In the genomic region with DNA sequence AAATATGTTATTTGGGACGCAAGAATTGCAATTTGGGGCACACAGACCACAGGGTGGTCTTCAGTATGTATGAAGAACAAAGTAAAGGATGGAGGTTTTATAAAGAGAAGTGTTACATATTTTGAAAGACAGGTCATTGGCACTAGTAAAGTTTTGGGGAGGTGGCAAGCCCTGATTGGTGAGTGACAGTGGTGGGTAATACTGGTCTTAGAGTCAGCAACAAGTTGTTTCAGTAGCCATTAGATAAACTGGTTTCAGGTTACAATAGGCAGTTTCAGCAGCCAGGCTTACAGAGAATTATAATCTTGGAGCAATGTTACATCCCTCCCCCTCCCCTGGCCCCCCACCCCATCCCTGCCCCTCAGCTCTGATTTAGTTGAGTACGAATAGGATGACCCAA, we compare ENCODE assay signal across 12 cellular contexts. TPM values are rescaled to one million over a fixed set of nuclear protein-coding genes. Genes with fewer than 3 reads are reported as not detected.
DNase-seq lines count a peak whose midpoint lies in the region; ATAC-seq, FAIRE-seq and TF ChIP-seq lines count a peak whose summit lies in the region.
"Had no signal": no experiment of that assay in that cellular context is flagged by ENCODE, and none has a peak within 500 bp of the region (broad histone marks: within the 10 kb centered on the region; RNA-seq: fewer than 3 reads in every experiment).

No MANE protein-coding gene starts in this region.

- H3F3A ChIP-seq in PC-9 (ENCODE audit: insufficient read depth, low read depth), result peaks cover 61% of the 10 kb centered on the region

- H3K4me3 Mint-ChIP-seq in T-cell, result peak overlapping the region in 1 of 3 donors; percentile 37
- H3K4me3 Mint-ChIP-seq: activated CD8-positive, alpha-beta T cell treated with anti-CD3 and anti-CD28 coated beads for 36 hours had no signal

- H2AFZ ChIP-seq in HCT116 (ENCODE audit: low read depth, low read length, poor library complexity, severe bottlenecking) (no peak overlapping the region), PC-9 (no peak overlapping the region)

- H3K4me1 ChIP-seq in HCT116 (ENCODE audit: control insufficient read depth in 1 of 2, insufficient read depth in 2 of 2, low read length in 2 of 2), result peaks cover 14 to 29% of the 10 kb centered on the region in 2 experiments
- peaks cover 52% of the 10 kb centered on the region for H3K4me1 ChIP-seq in PC-9 (replicated peaks; ENCODE audit: insufficient read depth)
- peaks cover 41 to 69% (median 56%) of the 10 kb centered on the region in 3 donors for H3K4me1 ChIP-seq in pancreas
- H3K4me1 ChIP-seq in upper lobe of right lung, result peaks cover 88% of the 10 kb centered on the region

- H3K9me3 ChIP-seq in HCT116 (ENCODE audit: control insufficient read depth in 1 of 2, insufficient read depth in 1 of 2, low read depth in 1 of 2, low read length in 2 of 2) (no peaks in the 10 kb centered on the region), PC-9 (ENCODE audit: insufficient read depth, low read depth) (no peaks in the 10 kb centered on the region), pancreas (no peaks in the 10 kb centered on the region), upper lobe of right lung (no peaks in the 10 kb centered on the region)

- no peaks in the 10 kb centered on the region for H3K9me2 ChIP-seq in HCT116 (ENCODE audit: insufficient read depth)
- no peaks in the 10 kb centered on the region for H3K9me2 ChIP-seq in PC-9 (ENCODE audit: insufficient read depth)

- H3K27ac ChIP-seq in HCT116 (ENCODE audit: low read depth, low read length) (no peak overlapping the region), PC-9 (peak overlapping the region; percentile 63), pancreas (peak overlapping the region in 1 of 4 donors; percentile 36), upper lobe of right lung (no peak overlapping the region)

- peaks cover 10% of the 10 kb centered on the region for H3K36me3 Mint-ChIP-seq in T-cell

- TF ChIP-seq POLR2A in HCT116 (IDR thresholded peaks at IDR 0.05; ENCODE audit: borderline replicate concordance, extremely low read depth, insufficient read depth, insufficient read length), result no peak

- H3K4me2 ChIP-seq in HCT116 (ENCODE audit: low read length) (peak overlapping the region; percentile 41), PC-9 (peak overlapping the region; percentile 27; the same call in 1 of the 2 replicates)

- no peak overlapping the region for H3K9ac ChIP-seq in HCT116 (ENCODE audit: low read length)

- no peak for FAIRE-seq in pancreas (lab: Jason Lieb, UNC)
- no peak for FAIRE-seq in RCC 7860 (lab: Jason Lieb, UNC)
- FAIRE-seq: GM18507 had no signal

- no peaks in the 10 kb centered on the region for H3K9me3 Mint-ChIP-seq in T-cell
- H3K9me3 Mint-ChIP-seq: activated CD8-positive, alpha-beta T cell treated with anti-CD3 and anti-CD28 coated beads for 36 hours had no signal

- POLR2A ChIA-PET in HCT116 (lab: Charles Lee), result no interaction called here
- POLR2A ChIA-PET in PC-9 (lab: Charles Lee; ENCODE audit: unreplicated experiment), result no interaction called here
- POLR2A ChIA-PET in T-cell (lab: Charles Lee), result interaction anchor here in 1 of 2 donors (0.7 kb wide), 1 partner anchor 24 kb away, joined by 4 read pairs; no protein-coding TSS in a partner anchor

- intact Hi-C loops in HCT116 (cut with micrococcal nuclease), result no loop called here
- intact Hi-C loops in PC-9 (cut with micrococcal nuclease; ENCODE audit: unreplicated experiment), result no loop called here
- intact Hi-C loops in pancreas (cut with DNase I), result no loop called here
- intact Hi-C loops in upper lobe of right lung (cut with DNase I), result no loop called here

- no peak for ATAC-seq in HCT116
- ATAC-seq in pancreas, result peak; percentile 40 to 54 (median 47)
- no peak for ATAC-seq in upper lobe of right lung
- no peak for ATAC-seq in T-cell (replicated peaks in 1 of 4)
- ATAC-seq: activated CD8-positive, alpha-beta T cell treated with anti-CD3 and anti-CD28 coated beads for 36 hours; stimulated activated naive CD8-positive, alpha-beta T cell treated with anti-CD3 and anti-CD28 coated beads, Interleukin-15, Interleukin-2, amounts not matched to agents 100 U/mL and 50 U/mL, for 24 hours had no signal

- H4K20me1 ChIP-seq in HCT116 (ENCODE audit: insufficient read depth), result peaks cover 17% of the 10 kb centered on the region; the same call in 1 of the 2 replicates
- peaks cover 72% of the 10 kb centered on the region for H4K20me1 ChIP-seq in PC-9 (ENCODE audit: insufficient read depth)

- H3K27me3 Mint-ChIP-seq in T-cell, result no peaks in the 10 kb centered on the region
- H3K27me3 Mint-ChIP-seq: activated CD8-positive, alpha-beta T cell treated with anti-CD3 and anti-CD28 coated beads for 36 hours had no signal

- H3K4me3 ChIP-seq in HCT116 (replicated peaks in 1 of 2; ENCODE audit: low read depth in 1 of 2, low read length in 2 of 2) (no peak overlapping the region), PC-9 (no peak overlapping the region), fibroblast of mammary gland (ENCODE audit: control insufficient read depth, low read depth, low read length) (no peak overlapping the region), pancreas (no peak overlapping the region), upper lobe of right lung (no peak overlapping the region)

- no peak for TF ChIP-seq CTCF in HCT116 (IDR thresholded peaks at IDR 0.05 in 2 of 3, conservative IDR thresholded peaks at IDR 0.05 in 1 of 3; ENCODE audit: borderline replicate concordance in 1 of 3, insufficient read depth in 1 of 3, low read depth in 2 of 3, low read length in 2 of 3)
- no peak for TF ChIP-seq CTCF in PC-9 (conservative IDR thresholded peaks at IDR 0.05)
- no peak for TF ChIP-seq CTCF in fibroblast of mammary gland (conservative IDR thresholded peaks at IDR 0.05; ENCODE audit: control insufficient read depth, insufficient read depth, low read depth, low read length)
- TF ChIP-seq CTCF in pancreas (IDR thresholded peaks at IDR 0.05), result no peak
- TF ChIP-seq CTCF in upper lobe of right lung (IDR thresholded peaks at IDR 0.05), result no peak

- H3K27ac Mint-ChIP-seq in T-cell, result no peak overlapping the region

- CTCF ChIA-PET in HCT116 (lab: Charles Lee), result no interaction called here
- CTCF ChIA-PET in PC-9 (lab: Charles Lee), result interaction anchor here (0.6 kb wide), 1 partner anchor 16 kb away, joined by 8 read pairs; no protein-coding TSS in a partner anchor
- CTCF ChIA-PET in T-cell (lab: Charles Lee), result interaction anchor here in 1 of 2 donors (1.1 to 2.0 kb wide), 2 partner anchors 11 to 13 kb away, joined by 3 to 12 read pairs; no protein-coding TSS in a partner anchor

- peaks cover 62 to 69% (median 65%) of the 10 kb centered on the region in 3 donors for H3K4me1 Mint-ChIP-seq in T-cell

- no peak for TF ChIP-seq RAD21 in HCT116 (IDR thresholded peaks at IDR 0.05; ENCODE audit: low read depth)

- RAD21 ChIA-PET in HCT116 (lab: Charles Lee; ENCODE audit: low non-redundant PET in 1 of 2, low total read pairs in 2 of 2, uncharacterized antibody in 2 of 2, unreplicated experiment in 2 of 2), result no interaction called here

- WGBS in pancreas, 2 donors, result 65 to 67% methylated on average over 2 of the region's 2 CpGs

- H3K27me3 ChIP-seq in HCT116 (ENCODE audit: insufficient read depth, low read length) (no peaks in the 10 kb centered on the region), PC-9 (ENCODE audit: insufficient read depth, low read depth) (no peaks in the 10 kb centered on the region), pancreas (no peaks in the 10 kb centered on the region), upper lobe of right lung (no peaks in the 10 kb centered on the region)

- no peak for DNase-seq in HCT116 (ENCODE audit: low read depth, low spot score)
- peak; percentile 60 to 76 for DNase-seq in PC-9
- DNase-seq in fibroblast of mammary gland (ENCODE audit: low read depth), result peak; percentile 50
- no peak for DNase-seq in pancreas
- DNase-seq in RCC 7860 (ENCODE audit: low spot score), result no peak
- DNase-seq in upper lobe of right lung, result no peak
- DNase-seq in DMS153 (lab: John Stamatoyannopoulos, UW), result no peak
- no peak for DNase-seq in T-cell
- DNase-seq: activated CD8-positive, alpha-beta T cell treated with anti-CD3 and anti-CD28 coated beads for 36 hours; KBM-7; stimulated activated naive CD8-positive, alpha-beta T cell treated with anti-CD3 and anti-CD28 coated beads, Interleukin-15, Interleukin-2, amounts not matched to agents 100 U/mL and 50 U/mL, for 24 hours had no signal

- peaks cover 83% of the 10 kb centered on the region for H3K79me2 ChIP-seq in HCT116 (ENCODE audit: insufficient read depth, low read length)
- H3K79me2 ChIP-seq in PC-9 (ENCODE audit: low read depth), result peaks cover 96% of the 10 kb centered on the region

- BruUV-seq in HCT116 (replicated peaks; lab: Mats Ljungman, UMichigan) (no TSS peak), PC-9 (replicated peaks; lab: Mats Ljungman, UMichigan) (no TSS peak)

- H3K36me3 ChIP-seq in HCT116 (ENCODE audit: control insufficient read depth in 1 of 2, insufficient read depth in 2 of 2, low read length in 2 of 2) (peaks cover 2 to 4% of the 10 kb centered on the region in 2 experiments; a peak in 2 of 4 replicates), PC-9 (ENCODE audit: low read depth) (peaks cover 15% of the 10 kb centered on the region), pancreas (no peaks in the 10 kb centered on the region), upper lobe of right lung (peaks cover 25% of the 10 kb centered on the region)

TF ChIP-seq in HCT116, 20 proteins besides CTCF, POLR2A, EP300 and RAD21 (continues in another document):
- TF ChIP-seq, protein P1, sequence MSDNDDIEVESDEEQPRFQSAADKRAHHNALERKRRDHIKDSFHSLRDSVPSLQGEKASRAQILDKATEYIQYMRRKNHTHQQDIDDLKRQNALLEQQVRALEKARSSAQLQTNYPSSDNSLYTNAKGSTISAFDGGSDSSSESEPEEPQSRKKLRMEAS (IDR thresholded peaks at IDR 0.05), result no peak
- no peak for TF ChIP-seq JUND (IDR thresholded peaks at IDR 0.05)
- no peak for TF ChIP-seq ELF1 (IDR thresholded peaks at IDR 0.05; ENCODE audit: borderline replicate concordance, low read depth)
- TF ChIP-seq ZFX (IDR thresholded peaks at IDR 0.05), result no peak
- no peak for TF ChIP-seq SRF (IDR thresholded peaks at IDR 0.05; ENCODE audit: low read depth)

RNA-seq across cellular contexts. Expression of a gene that starts 17.5 kb away (rescaled TPM):
- total RNA-seq in HCT116 (2021; ENCODE audit: unreplicated experiment) (72.5 TPM), PC-9 (2021) (189 and 191 TPM in 2 replicates), pancreas (10 to 100 TPM; 35.3 to 51.0 (median 40.1) TPM), upper lobe of right lung (105 TPM), T-cell (100 to 1,000 TPM in 4 of 5 donors, 10 to 100 TPM in 1; 94.7 to 128 (median 107) TPM)
- 58.5 and 65.3 TPM in 2 replicates for polyA plus RNA-seq in HCT116 (2012)
- 100 to 1,000 TPM in 1 of 2 donors, 10 to 100 TPM in 1; 84.7 to 110 TPM for polyA plus RNA-seq in pancreas

Comparison
In these comparisons a context has a peak if more than half of its experiments do, and no peak if none do; other contexts are left out.
1. ATAC-seq: peak in pancreas (4 of 4); none in HCT116 (single experiment), upper lobe of right lung (single experiment) and T-cell (0 of 4).
2. DNase-seq: peak in PC-9 (2 of 2) and fibroblast of mammary gland (single experiment); none in HCT116 (single experiment), pancreas (0 of 6), RCC 7860 (single experiment), upper lobe of right lung (single experiment), DMS153 (single experiment) and T-cell (0 of 34).